8 cellular contexts compared by ENCODE assay signal in genomic region chr17:68035131-68035522, GRCh38. TPM values are rescaled to one million over a fixed set of nuclear protein-coding genes. Genes with fewer than 3 reads are reported as not detected.
DNase-seq lines count a peak whose midpoint lies in the region; ATAC-seq, FAIRE-seq and TF ChIP-seq lines count a peak whose summit lies in the region.

No MANE protein-coding gene starts in this region.

- peak; percentile 84 for ATAC-seq in HG03159 (IDR thresholded peaks at IDR 0.05; ENCODE audit: unreplicated experiment)
- ATAC-seq in activated CD8-positive, alpha-beta T cell treated with anti-CD3 and anti-CD28 coated beads, Interleukin-2, amount 10 ng/mL, durations not matched to agents 7 days and 5 days, result peak; percentile 85

- DNase-seq in NCI-H1092 treated with DMSO at 0.1 percent for 48 hours (lab: John Stamatoyannopoulos, UW), result peak; percentile 99
- DNase-seq in NCI-H1092 (lab: John Stamatoyannopoulos, UW), result no peak
- peak; percentile 99 for DNase-seq in NCI-H748 (lab: John Stamatoyannopoulos, UW; ENCODE audit: unreplicated experiment)
- DNase-seq in activated CD8-positive, alpha-beta T cell treated with anti-CD3 and anti-CD28 coated beads, Interleukin-2, amount 10 ng/mL, durations not matched to agents 7 days and 5 days, result peak; percentile 94
- DNase-seq in occipital lobe (lab: John Stamatoyannopoulos, UW), result peak; percentile 98
- peak; percentile 93 to 96 for DNase-seq in tibial artery

- peak overlapping the region; percentile 98 for H3K27ac Mint-ChIP-seq in activated CD8-positive, alpha-beta T cell treated with anti-CD3 and anti-CD28 coated beads, Interleukin-2, amount 10 ng/mL, durations not matched to agents 7 days and 5 days

- H3K4me1 ChIP-seq in tibial artery, result peaks cover 0 to 16% (median 8%) of the 10 kb centered on the region in 4 donors

- intact Hi-C loops in tibial artery (cut with DNase I; ENCODE audit: low total_unique reads), result loop anchor here (5.0 kb wide), 1 partner anchor 208 kb away; the partner anchor contains the start of gene BPTF

- H3K27me3 Mint-ChIP-seq in activated CD8-positive, alpha-beta T cell treated with anti-CD3 and anti-CD28 coated beads, Interleukin-2, amount 10 ng/mL, durations not matched to agents 7 days and 5 days (ENCODE audit: low read depth), result no peaks in the 10 kb centered on the region

- CTCF ChIA-PET in activated CD8-positive, alpha-beta T cell treated with anti-CD3 and anti-CD28 coated beads, Interleukin-2, amount 10 ng/mL, durations not matched to agents 7 days and 5 days (lab: Charles Lee), result interaction anchor here (0.8 to 2.5 kb wide), 4 partner anchors 12 to 379 kb away, joined by 3 to 6 read pairs (median 4); no protein-coding TSS in a partner anchor

- peak overlapping the region; percentile 36 to 96 for H3K4me3 ChIP-seq in tibial artery

- H3K36me3 Mint-ChIP-seq in activated CD8-positive, alpha-beta T cell treated with anti-CD3 and anti-CD28 coated beads, Interleukin-2, amount 10 ng/mL, durations not matched to agents 7 days and 5 days (ENCODE audit: low read depth), result peaks cover 36% of the 10 kb centered on the region

- FAIRE-seq in endometrium (lab: Jason Lieb, UNC), result peak; percentile 62

- H3K4me1 Mint-ChIP-seq in activated CD8-positive, alpha-beta T cell treated with anti-CD3 and anti-CD28 coated beads, Interleukin-2, amount 10 ng/mL, durations not matched to agents 7 days and 5 days (ENCODE audit: low read depth), result peaks cover 23% of the 10 kb centered on the region

- peaks cover under 1 to 26% (median 6%) of the 10 kb centered on the region in 3 donors for H3K36me3 ChIP-seq in tibial artery

- H3K27me3 ChIP-seq in tibial artery, result no peaks in the 10 kb centered on the region

- peak overlapping the region; percentile 22 to 25 for H3K27ac ChIP-seq in tibial artery

- no peak for TF ChIP-seq CTCF in tibial artery (IDR thresholded peaks at IDR 0.05)

- H3K4me3 Mint-ChIP-seq in activated CD8-positive, alpha-beta T cell treated with anti-CD3 and anti-CD28 coated beads, Interleukin-2, amount 10 ng/mL, durations not matched to agents 7 days and 5 days, result peak overlapping the region; percentile 99

- no peaks in the 10 kb centered on the region for H3K9me3 ChIP-seq in tibial artery

- POLR2A ChIA-PET in activated CD8-positive, alpha-beta T cell treated with anti-CD3 and anti-CD28 coated beads, Interleukin-2, amount 10 ng/mL, durations not matched to agents 7 days and 5 days (lab: Charles Lee), result interaction anchor here (0.6 to 2.0 kb wide), 10 partner anchors 16 to 453 kb away, joined by 3 to 20 read pairs (median 3); partner anchors contain the start of gene WIPI1

- no peaks in the 10 kb centered on the region for H3K9me3 Mint-ChIP-seq in activated CD8-positive, alpha-beta T cell treated with anti-CD3 and anti-CD28 coated beads, Interleukin-2, amount 10 ng/mL, durations not matched to agents 7 days and 5 days (ENCODE audit: insufficient read depth)

RNA-seq across cellular contexts. Expression of gene KPNA2, which starts 0.4 kb away (rescaled TPM):
- 100 to 1,000 TPM; 288 to 292 TPM for total RNA-seq in activated CD8-positive, alpha-beta T cell treated with anti-CD3 and anti-CD28 coated beads, Interleukin-2, amount 10 ng/mL, durations not matched to agents 7 days and 5 days
- total RNA-seq in occipital lobe, result 34.2 TPM

RNA-seq across cellular contexts. Expression of gene C17orf58, which starts 38.9 kb away (rescaled TPM):
- 1 to 10 TPM; 5.5 to 5.8 TPM for total RNA-seq in activated CD8-positive, alpha-beta T cell treated with anti-CD3 and anti-CD28 coated beads, Interleukin-2, amount 10 ng/mL, durations not matched to agents 7 days and 5 days
- 34.9 TPM for total RNA-seq in occipital lobe
